ENCODE assay signal across 1 cellular context in genomic region chr10:124725171-124725631, GRCh38.
TF ChIP-seq lines count a peak whose summit lies in the region.

No MANE protein-coding gene starts in this region.

TF ChIP-seq in GM23338, 12 proteins besides CTCF, POLR2A, EP300 and RAD21 (continued from another document):
- TF ChIP-seq ZNF462 (CRISPR knock-in tag; IDR thresholded peaks at IDR 0.05) (no peak), ZNF331 (CRISPR knock-in tag; IDR thresholded peaks at IDR 0.05; ENCODE audit: low read depth) (no peak), ETS1 (IDR thresholded peaks at IDR 0.05) (no peak), POLR2AphosphoS5 (IDR thresholded peaks at IDR 0.05; ENCODE audit: low read depth) (no peak), STAT1 (IDR thresholded peaks at IDR 0.05; ENCODE audit: unreplicated experiment) (no peak), REST (IDR thresholded peaks at IDR 0.05; ENCODE audit: unreplicated experiment) (no peak), NANOG (IDR thresholded peaks at IDR 0.05; ENCODE audit: borderline replicate concordance) (no peak), CREB1 (CRISPR knock-in tag; IDR thresholded peaks at IDR 0.05; ENCODE audit: low read depth) (no peak), EZH2 (IDR thresholded peaks at IDR 0.05; ENCODE audit: low read depth, unreplicated experiment) (no peak)
